In genomic region chr1:78370356-78370755, GRCh38 we compare ENCODE assay signal across 13 cellular contexts.
A peak's percentile ranks its signal among the peaks of the same experiment; 100 is the strongest.
DNase-seq lines count a peak whose midpoint lies in the region; ATAC-seq lines count a peak whose summit lies in the region.
"Had no signal": no experiment of that assay in that cellular context is flagged by ENCODE, and none has a peak within 500 bp of the region (broad histone marks: within the 10 kb centered on the region; RNA-seq: fewer than 3 reads in every experiment).

No MANE protein-coding gene starts in this region.

- H3K27ac ChIP-seq in SJCRH30 = no peak overlapping the region
- H3K27ac ChIP-seq: neutrophil had no signal

- H3K9me3 ChIP-seq in SJCRH30 (replicated peaks) = no peaks in the 10 kb centered on the region
- H3K9me3 ChIP-seq: neutrophil had no signal

- H3K4me3 ChIP-seq in SJCRH30 = no peak overlapping the region

- no peaks in the 10 kb centered on the region for H3K4me1 ChIP-seq in SJCRH30

- DNase-seq in AG08396 (ENCODE audit: low spot score) (peak; percentile 21), dedifferentiated amniotic fluid mesenchymal stem cell (ENCODE audit: extremely low spot score) (peak; percentile 19), SJCRH30 (no peak), NCI-H1048 (lab: John Stamatoyannopoulos, UW) (no peak)
- DNase-seq in activated CD4-positive, alpha-beta T cell treated with anti-CD3 and anti-CD28 coated beads for 48 hours = no peak
- DNase-seq in activated CD8-positive, alpha-beta memory T cell treated with anti-CD3 and anti-CD28 coated beads, Interleukin-2, amount 50 U/mL, for 4 hours = no peak
- DNase-seq: activated CD4-positive, alpha-beta T cell treated with anti-CD3 and anti-CD28 coated beads, Interleukin-2, amount 50 U/mL, for 4 hours; AML-193; NCI-H524 treated with DMSO at 0.1 percent for 48 hours; stimulated activated naive B cell treated with anti-CD40 and anti-IgM and Interleukin-4, amounts not matched to agents 10 μg/mL and 1 μg/mL and 100 μg/mL, for 72 hours had no signal

- ATAC-seq in GM21423 (IDR thresholded peaks at IDR 0.05; ENCODE audit: unreplicated experiment) = peak; percentile 83
- ATAC-seq in HG03354 (IDR thresholded peaks at IDR 0.05; ENCODE audit: poor library complexity, severe bottlenecking, unreplicated experiment) = peak; percentile 81
- ATAC-seq: stimulated activated naive B cell treated with anti-CD40 and anti-IgM and Interleukin-4, amounts not matched to agents 10 μg/mL and 1 μg/mL and 100 μg/mL, for 72 hours had no signal

- no peaks in the 10 kb centered on the region for H3K36me3 ChIP-seq in SJCRH30
- H3K36me3 ChIP-seq: neutrophil had no signal

- H3K27me3 ChIP-seq in SJCRH30 = no peaks in the 10 kb centered on the region
- H3K27me3 ChIP-seq: neutrophil had no signal

Comparison
In these comparisons a context has a peak if more than half of its experiments do, and no peak if none do; other contexts are left out.
1. DNase-seq: peak in AG08396 (single experiment) and dedifferentiated amniotic fluid mesenchymal stem cell (single experiment); none in SJCRH30 (0 of 2), NCI-H1048 (single experiment), activated CD4-positive, alpha-beta T cell treated with anti-CD3 and anti-CD28 coated beads for 48 hours (single experiment) and activated CD8-positive, alpha-beta memory T cell treated with anti-CD3 and anti-CD28 coated beads, Interleukin-2, amount 50 U/mL, for 4 hours (single experiment).